Comparison of ENCODE assay signal across 28 cellular contexts in the genomic region with DNA sequence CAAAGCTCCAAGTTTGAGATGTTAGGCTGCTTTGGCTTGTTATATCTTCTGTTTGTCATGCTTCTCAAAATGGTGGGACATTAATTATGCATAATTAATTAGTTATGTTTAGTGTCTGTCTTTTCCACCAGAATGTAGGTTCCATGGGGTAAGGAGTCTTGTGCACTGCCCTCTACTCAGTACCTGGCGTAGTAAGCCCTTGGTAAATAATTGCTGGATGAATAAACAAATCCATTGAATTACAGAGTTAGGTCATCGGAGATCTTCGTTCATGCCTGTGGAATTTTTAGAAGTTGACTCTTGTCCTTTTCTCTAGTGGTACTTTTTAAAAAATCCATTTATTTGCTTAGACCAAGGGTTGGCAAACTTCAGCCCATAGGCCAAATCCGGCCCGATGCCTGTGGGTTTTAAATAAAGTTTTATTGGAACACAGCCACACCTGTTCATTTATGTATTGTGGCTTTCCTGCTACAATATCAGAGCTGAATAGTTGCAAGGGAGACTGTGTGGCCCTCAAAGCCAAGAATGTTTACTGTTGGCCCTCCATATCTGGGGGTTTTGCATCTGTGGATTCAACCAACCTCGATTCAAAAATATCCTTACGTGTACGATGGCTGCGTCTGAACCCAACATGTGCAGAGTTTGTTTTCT.
"Had no signal": no experiment of that assay in that cellular context is flagged by ENCODE, and none has a peak within 500 bp of the region (broad histone marks: within the 10 kb centered on the region; RNA-seq: fewer than 3 reads in every experiment).

No MANE protein-coding gene starts in this region.

- H3K27ac ChIP-seq: ascending aorta, VCaP had no signal

- ATAC-seq: activated CD8-positive, alpha-beta memory T cell treated with anti-CD3 and anti-CD28 coated beads, Interleukin-2, amount 10 ng/mL, durations not matched to agents 7 days and 5 days; activated CD8-positive, alpha-beta T cell treated with anti-CD3 and anti-CD28 coated beads, Interleukin-2, amount 10 ng/mL, durations not matched to agents 7 days and 5 days; activated naive CD8-positive, alpha-beta T cell treated with anti-CD3 and anti-CD28 coated beads, Interleukin-2, amount 50 U/mL, for 24 hours had no signal

- FAIRE-seq: TTC549 had no signal

- H3K9me3 ChIP-seq: ascending aorta had no signal

- H3K4me1 ChIP-seq: ascending aorta had no signal

- H3K36me3 ChIP-seq: ascending aorta had no signal

- DNase-seq: activated B cell treated with CpG ODN at 0.5 μM for 24 hours; activated CD4-positive, alpha-beta memory T cell treated with anti-CD3 and anti-CD28 coated beads for 36 hours; activated CD4-positive, alpha-beta T cell treated with anti-CD3 and anti-CD28 coated beads for 4 hours; activated CD4-positive, alpha-beta T cell treated with anti-CD3 and anti-CD28 coated beads, Interleukin-2, amount 10 ng/mL, durations not matched to agents 24 days and 14 days; activated CD4-positive, alpha-beta T cell treated with anti-CD3 and anti-CD28 coated beads, Interleukin-2, amount 50 U/mL, for 1 hour; activated CD4-positive, alpha-beta T cell treated with anti-CD3 and anti-CD28 coated beads, Interleukin-2, amount 50 U/mL, for 4 hours; activated CD4-positive, CD25-positive, alpha-beta regulatory T cell treated with anti-CD3 and anti-CD28 coated beads, Interleukin-2, amount 50 U/mL, for 72 hours; activated CD8-positive, alpha-beta memory T cell treated with anti-CD3 and anti-CD28 coated beads for 24 hours; activated CD8-positive, alpha-beta memory T cell treated with anti-CD3 and anti-CD28 coated beads, Interleukin-2, amount 10 ng/mL, durations not matched to agents 7 days and 5 days; activated CD8-positive, alpha-beta memory T cell treated with anti-CD3 and anti-CD28 coated beads, Interleukin-2, amount 50 U/mL, for 48 hours; activated CD8-positive, alpha-beta T cell treated with anti-CD3 and anti-CD28 coated beads, Interleukin-2, amount 10 ng/mL, durations not matched to agents 7 days and 5 days; activated effector memory CD4-positive, alpha-beta T cell treated with Interleukin-2 at 50 U/mL for 16 hours; activated gamma-delta T cell; activated naive CD4-positive, alpha-beta T cell treated with anti-CD3 and anti-CD28 coated beads, Interleukin-2, amount 10 ng/mL, durations not matched to agents 7 days and 5 days; activated naive CD4-positive, alpha-beta T cell treated with Interleukin-2 at 50 U/mL for 16 hours; activated naive CD8-positive, alpha-beta T cell treated with anti-CD3 and anti-CD28 coated beads, Interleukin-2, amount 10 ng/mL, durations not matched to agents 7 days and 5 days; activated naive CD8-positive, alpha-beta T cell treated with anti-CD3 and anti-CD28 coated beads, Interleukin-2, amount 50 U/mL, for 24 hours; activated T-cell treated with anti-CD3 and anti-CD28 coated beads, Interleukin-2, amount 50 U/mL, for 24 hours; activated T-cell treated with anti-CD3 and anti-CD28 coated beads, Interleukin-2, amount 50 U/mL, for 48 hours; amygdala; anterior cingulate cortex; central memory CD4-positive, alpha-beta T cell; T-helper 1 cell; T-helper 2 cell; T-helper 9 cell had no signal

- H3K4me3 ChIP-seq: ascending aorta had no signal

- H3K27me3 ChIP-seq: ascending aorta had no signal
